Comparison of ENCODE assay signal across 19 cellular contexts in genomic region chr4:173330590-173330989, GRCh38. TPM values are rescaled to one million over a fixed set of nuclear protein-coding genes. Genes with fewer than 3 reads are reported as not detected.
A peak's percentile ranks its signal among the peaks of the same experiment; 100 is the strongest.
DNase-seq lines count a peak whose midpoint lies in the region; ATAC-seq and TF ChIP-seq lines count a peak whose summit lies in the region.
"Had no signal": no experiment of that assay in that cellular context is flagged by ENCODE, and none has a peak within 500 bp of the region (broad histone marks: within the 10 kb centered on the region; RNA-seq: fewer than 3 reads in every experiment).

No MANE protein-coding gene starts in this region.

- intact Hi-C loops in A673 (cut with micrococcal nuclease; ENCODE audit: unreplicated experiment) (loop anchor here (10.0 kb wide), 1 partner anchor 984 kb away; no protein-coding TSS in a partner anchor), Panc1 (cut with micrococcal nuclease; ENCODE audit: unreplicated experiment) (loop anchor here (5.0 kb wide), 1 partner anchor 37 kb away; no protein-coding TSS in a partner anchor)

- H3K4me1 Mint-ChIP-seq in endothelial cell (ENCODE audit: unreplicated experiment), result peaks cover 22% of the 10 kb centered on the region
- peaks cover 21 to 24% of the 10 kb centered on the region in 2 donors for H3K4me1 Mint-ChIP-seq in effector memory CD8-positive, alpha-beta T cell (ENCODE audit: low read depth in 2 of 2)

- H3K4me2 ChIP-seq in BLaER1, result peak overlapping the region; percentile 54

- peaks cover 20% of the 10 kb centered on the region for H3K27me3 Mint-ChIP-seq in endothelial cell (ENCODE audit: unreplicated experiment)
- H3K27me3 Mint-ChIP-seq in effector memory CD8-positive, alpha-beta T cell, result no peaks in the 10 kb centered on the region

- no peak for ATAC-seq in Panc1
- ATAC-seq in effector memory CD8-positive, alpha-beta T cell (replicated peaks), result no peak
- ATAC-seq: foreskin keratinocyte; natural killer cell; stimulated activated naive CD8-positive, alpha-beta T cell treated with anti-CD3 and anti-CD28 coated beads, Interleukin-15, Interleukin-2, amounts not matched to agents 100 U/mL and 50 U/mL, for 24 hours had no signal

- peaks cover 35% of the 10 kb centered on the region for H4K20me1 ChIP-seq in BLaER1

- peaks cover 16% of the 10 kb centered on the region for H3K4me1 ChIP-seq in A673 (ENCODE audit: insufficient read depth, low read length, poor library complexity, severe bottlenecking)
- peaks cover 27% of the 10 kb centered on the region for H3K4me1 ChIP-seq in BLaER1
- peaks cover 5% of the 10 kb centered on the region; the same call in 1 of the 2 replicates for H3K4me1 ChIP-seq in Panc1 (ENCODE audit: control insufficient read depth, insufficient read depth, low read length)

- H3K36me3 Mint-ChIP-seq in endothelial cell (ENCODE audit: low read depth, unreplicated experiment), result peaks cover 27% of the 10 kb centered on the region
- H3K36me3 Mint-ChIP-seq in effector memory CD8-positive, alpha-beta T cell (ENCODE audit: insufficient read depth), result peaks cover 49% of the 10 kb centered on the region

- no peaks in the 10 kb centered on the region for H3K9me3 ChIP-seq in A673 (ENCODE audit: low read depth, low read length, poor library complexity, severe bottlenecking)
- H3K9me3 ChIP-seq in BLaER1, result no peaks in the 10 kb centered on the region
- H3K9me3 ChIP-seq in Panc1 (ENCODE audit: control insufficient read depth, insufficient read depth, low read depth, low read length), result no peaks in the 10 kb centered on the region

- H3K27me3 ChIP-seq in A673 (replicated peaks; ENCODE audit: insufficient read depth, low read depth, low read length, poor library complexity), result no peaks in the 10 kb centered on the region
- H3K27me3 ChIP-seq in BLaER1, result no peaks in the 10 kb centered on the region
- no peaks in the 10 kb centered on the region for H3K27me3 ChIP-seq in Panc1 (ENCODE audit: control insufficient read depth, insufficient read depth, low read length)
- H3K27me3 ChIP-seq: foreskin keratinocyte had no signal

- H3K4me3 ChIP-seq in A673 (ENCODE audit: low read depth, low read length, poor library complexity, severe bottlenecking) (peak overlapping the region; percentile 27), BLaER1 (no peak overlapping the region), Panc1 (ENCODE audit: low read depth in 2 of 2, low read length in 2 of 2) (peak overlapping the region in 1 of 2 experiments; percentile 0; a peak in 1 of 4 replicates)

- BruUV-seq in A673 (replicated peaks; lab: Mats Ljungman, UMichigan) (no TSS peak), Panc1 (replicated peaks; lab: Mats Ljungman, UMichigan) (no TSS peak)

- POLR2A ChIA-PET in A673 (lab: Charles Lee; ENCODE audit: low non-redundant PET) (no interaction called here), Panc1 (lab: Charles Lee) (interaction anchor here (0.6 kb wide), 1 partner anchor 141 kb away, joined by 3 read pairs; no protein-coding TSS in a partner anchor)

- TF ChIP-seq CTCF in A673 (conservative IDR thresholded peaks at IDR 0.05; ENCODE audit: low read depth, low read length) (no peak), Panc1 (IDR thresholded peaks at IDR 0.05) (no peak), endothelial cell (IDR thresholded peaks at IDR 0.05; ENCODE audit: unreplicated experiment) (no peak)

- in situ Hi-C loops in Panc1 (cut with HindIII; ENCODE audit: low pct_unique_long_range_greater_than_20kb, low sequenced_read_pairs), result no loop called here

- H3K27ac Mint-ChIP-seq in endothelial cell (ENCODE audit: unreplicated experiment), result no peak overlapping the region
- peak overlapping the region in 1 of 2 donors; percentile 53 for H3K27ac Mint-ChIP-seq in effector memory CD8-positive, alpha-beta T cell

- no peaks in the 10 kb centered on the region for H3K9me3 Mint-ChIP-seq in endothelial cell (ENCODE audit: unreplicated experiment)
- no peaks in the 10 kb centered on the region for H3K9me3 Mint-ChIP-seq in effector memory CD8-positive, alpha-beta T cell
- H3K9me3 Mint-ChIP-seq: CD4-positive, CD25-positive, alpha-beta regulatory T cell; natural killer cell had no signal

- CTCF ChIA-PET in A673 (lab: Charles Lee), result interaction anchor here (0.6 to 2.5 kb wide), 2 partner anchors 10 to 29 kb away, joined by 7 to 8 read pairs; no protein-coding TSS in a partner anchor
- CTCF ChIA-PET in Panc1 (lab: Charles Lee), result no interaction called here

- peaks cover 74% of the 10 kb centered on the region for H3K36me3 ChIP-seq in A673 (ENCODE audit: insufficient read depth, low read length, poor library complexity, severe bottlenecking)
- H3K36me3 ChIP-seq in BLaER1, result peaks cover 63% of the 10 kb centered on the region
- peaks cover 12% of the 10 kb centered on the region for H3K36me3 ChIP-seq in Panc1 (ENCODE audit: control insufficient read depth, insufficient read depth, low read length)

- H3K4me3 Mint-ChIP-seq in endothelial cell (ENCODE audit: unreplicated experiment), result peak overlapping the region; percentile 11
- H3K4me3 Mint-ChIP-seq in effector memory CD8-positive, alpha-beta T cell, result no peak overlapping the region
- H3K4me3 Mint-ChIP-seq: natural killer cell had no signal

- peak overlapping the region; percentile 9 for H3K27ac ChIP-seq in A673 (ENCODE audit: low read depth, low read length, poor library complexity, severe bottlenecking)
- 0 out of 2 replicates have a peak overlapping the region, but pooled peaks have one; percentile 13 for H3K27ac ChIP-seq in BLaER1
- peak overlapping the region; percentile 51 for H3K27ac ChIP-seq in Panc1 (ENCODE audit: low read length)
- H3K27ac ChIP-seq: foreskin keratinocyte had no signal

- no peak overlapping the region for H3K9ac ChIP-seq in BLaER1

- DNase-seq in A673 (ENCODE audit: low spot score), result no peak
- no peak for DNase-seq in Panc1 (ENCODE audit: low read depth, low spot score)
- DNase-seq in endothelial cell (ENCODE audit: low spot score), result no peak
- no peak for DNase-seq in COR-L47 (lab: John Stamatoyannopoulos, UW)
- no peak for DNase-seq in stimulated activated CD4-positive, alpha-beta T cell treated with anti-CD3 and anti-CD28 coated beads, Interleukin-4, amount 100 ng/mL, for 1 hour
- DNase-seq in effector memory CD8-positive, alpha-beta T cell, result no peak
- DNase-seq: activated CD4-positive, alpha-beta T cell treated with anti-CD3 and anti-CD28 coated beads, Interleukin-2, amount 50 U/mL, for 1 hour; CD4-positive, CD25-positive, alpha-beta regulatory T cell; foreskin keratinocyte; hypothalamus; kidney; mammary epithelial cell; natural killer cell; NCI-H1930; SHP77; stimulated activated naive CD8-positive, alpha-beta T cell treated with anti-CD3 and anti-CD28 coated beads, Interleukin-15, Interleukin-2, amounts not matched to agents 100 U/mL and 50 U/mL, for 24 hours; T1000; trophoblast cell had no signal

RNA-seq across cellular contexts. Expression of gene HMGB2, which starts 3.6 kb away (rescaled TPM):
- total RNA-seq in A673 (2021), result 392 and 435 TPM in 2 replicates
- 183 TPM for total RNA-seq in Panc1 (2021; ENCODE audit: unreplicated experiment)
- polyA plus RNA-seq in Panc1 (2012; ENCODE audit: insufficient read length), result 96.2 TPM
- 160 TPM for total RNA-seq in endothelial cell (ENCODE audit: unreplicated experiment)

RNA-seq across cellular contexts. Expression of gene SAP30, which starts 40.2 kb away (rescaled TPM):
- 56.5 and 64.3 TPM in 2 replicates for total RNA-seq in A673 (2021)
- 23.4 TPM for total RNA-seq in Panc1 (2021; ENCODE audit: unreplicated experiment)
- polyA plus RNA-seq in Panc1 (2012; ENCODE audit: insufficient read length), result 18.4 TPM
- 22.2 TPM for total RNA-seq in endothelial cell (ENCODE audit: unreplicated experiment)
